ENCODE assay signal across 10 cellular contexts in the genomic region with DNA sequence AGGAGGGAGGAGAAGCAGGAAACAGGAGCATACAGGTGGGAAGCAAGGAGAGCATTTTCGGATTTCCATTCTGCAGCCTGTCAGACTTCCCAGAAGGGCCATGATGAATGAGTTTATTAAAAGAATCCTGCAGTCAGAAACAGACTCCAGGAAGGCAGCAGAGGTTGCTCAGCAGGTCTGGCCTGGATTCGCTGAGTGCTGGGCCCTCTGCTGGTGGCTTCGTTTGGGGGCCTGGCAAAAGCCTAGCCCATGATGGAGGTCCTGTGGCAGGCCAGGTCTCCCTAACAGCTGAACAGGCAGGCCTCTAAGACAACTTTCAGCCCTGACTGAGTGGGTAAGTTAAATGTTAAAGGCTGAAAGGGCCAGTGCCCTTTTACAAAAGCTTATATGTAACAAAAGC.
DNase-seq lines count a peak whose midpoint lies in the region; ATAC-seq and TF ChIP-seq lines count a peak whose summit lies in the region.
"Had no signal": no experiment of that assay in that cellular context is flagged by ENCODE, and none has a peak within 500 bp of the region (broad histone marks: within the 10 kb centered on the region; RNA-seq: fewer than 3 reads in every experiment).

No MANE protein-coding gene starts in this region.

- ATAC-seq in activated naive CD4-positive, alpha-beta T cell treated with anti-CD3 and anti-CD28 coated beads, Interleukin-2, amount 50 U/mL, for 72 hours: no peak

- no peak overlapping the region for H2AFZ ChIP-seq in parathyroid adenoma

- POLR2A ChIA-PET in GM10248 (lab: Yijun Ruan, JAX): no interaction called here
- POLR2A ChIA-PET in CD8-positive, alpha-beta memory T cell (lab: Charles Lee): no interaction called here

- CTCF ChIA-PET in GM10248 (lab: Yijun Ruan, JAX): interaction anchor here (1.3 kb wide), 1 partner anchor 23 kb away, joined by 3 read pairs; no protein-coding TSS in a partner anchor
- CTCF ChIA-PET in CD8-positive, alpha-beta memory T cell (lab: Charles Lee): no interaction called here

- no peaks in the 10 kb centered on the region for H3K36me3 ChIP-seq in parathyroid adenoma (ENCODE audit: control insufficient read depth, insufficient read depth, low read length)
- H3K36me3 ChIP-seq in CD8-positive, alpha-beta memory T cell (ENCODE audit: insufficient read depth, low read length): no peaks in the 10 kb centered on the region

- no peak for DNase-seq in GM10248 (ENCODE audit: extremely low spot score)
- peak; percentile 4 for DNase-seq in M059J (ENCODE audit: low read depth)
- peak; percentile 73 for DNase-seq in endothelial cell (ENCODE audit: low spot score)
- no peak for DNase-seq in superior temporal gyrus (ENCODE audit: extremely low spot score)
- no peak for DNase-seq in NCI-H1436 treated with DMSO at 0.1 percent for 48 hours (lab: John Stamatoyannopoulos, UW)
- DNase-seq in CD8-positive, alpha-beta memory T cell: no peak
- DNase-seq in activated naive CD4-positive, alpha-beta T cell treated with anti-CD3 and anti-CD28 coated beads, Interleukin-2, amount 50 U/mL, for 72 hours (ENCODE audit: low spot score in 2 of 2): no peak
- DNase-seq: aorta had no signal

- no peaks in the 10 kb centered on the region for H3K9me3 ChIP-seq in parathyroid adenoma (ENCODE audit: control insufficient read depth, low read length)
- H3K9me3 ChIP-seq in CD8-positive, alpha-beta memory T cell (ENCODE audit: low read length): no peaks in the 10 kb centered on the region

- no peak overlapping the region for H3K4me2 ChIP-seq in parathyroid adenoma (ENCODE audit: low read length)

- H3K36me3 Mint-ChIP-seq in endothelial cell (ENCODE audit: low read depth, unreplicated experiment): peaks cover 4% of the 10 kb centered on the region
- H3K36me3 Mint-ChIP-seq in CD8-positive, alpha-beta memory T cell: no peaks in the 10 kb centered on the region
- no peaks in the 10 kb centered on the region for H3K36me3 Mint-ChIP-seq in activated naive CD4-positive, alpha-beta T cell treated with anti-CD3 and anti-CD28 coated beads, Interleukin-2, amount 50 U/mL, for 72 hours

- peaks cover 4% of the 10 kb centered on the region for H3K4me1 Mint-ChIP-seq in endothelial cell (ENCODE audit: unreplicated experiment)
- no peaks in the 10 kb centered on the region for H3K4me1 Mint-ChIP-seq in CD8-positive, alpha-beta memory T cell

- H3K79me2 ChIP-seq in parathyroid adenoma: no peaks in the 10 kb centered on the region

- no peak overlapping the region for H3K27ac Mint-ChIP-seq in endothelial cell (ENCODE audit: unreplicated experiment)
- H3K27ac Mint-ChIP-seq in CD8-positive, alpha-beta memory T cell: no peak overlapping the region
- H3K27ac Mint-ChIP-seq in activated naive CD4-positive, alpha-beta T cell treated with anti-CD3 and anti-CD28 coated beads, Interleukin-2, amount 50 U/mL, for 72 hours: no peak overlapping the region
- H3K27ac Mint-ChIP-seq: T-helper 1 cell treated with Interleukin-12 subunit alpha and Interleukin-12 subunit beta and Interleukin-4 antibody, amounts not matched to agents 30 μg/mL and 1 μg/mL, for 36 hours had no signal

- H3K4me1 ChIP-seq in parathyroid adenoma: no peaks in the 10 kb centered on the region
- no peaks in the 10 kb centered on the region for H3K4me1 ChIP-seq in CD8-positive, alpha-beta memory T cell (ENCODE audit: insufficient read depth, low read length)

- no peak overlapping the region for H3K4me3 ChIP-seq in parathyroid adenoma (ENCODE audit: low read depth, low read length)
- H3K4me3 ChIP-seq in CD8-positive, alpha-beta memory T cell (ENCODE audit: low read length): no peak overlapping the region

- TF ChIP-seq CTCF in GM10248 (IDR thresholded peaks at IDR 0.05; ENCODE audit: control extremely low read depth, extremely low read depth, low read depth, missing control alignments) (peak; percentile 14), endothelial cell (IDR thresholded peaks at IDR 0.05; ENCODE audit: unreplicated experiment) (peak; percentile 21), parathyroid adenoma (IDR thresholded peaks at IDR 0.05) (peak; percentile 5)

- H3K27me3 ChIP-seq in parathyroid adenoma (ENCODE audit: control insufficient read depth, insufficient read depth, low read length): no peaks in the 10 kb centered on the region
- no peaks in the 10 kb centered on the region for H3K27me3 ChIP-seq in CD8-positive, alpha-beta memory T cell (ENCODE audit: insufficient read depth, low read length, poor library complexity, severe bottlenecking)

- H3K9me3 Mint-ChIP-seq in endothelial cell (ENCODE audit: unreplicated experiment): no peaks in the 10 kb centered on the region
- no peaks in the 10 kb centered on the region for H3K9me3 Mint-ChIP-seq in CD8-positive, alpha-beta memory T cell
- H3K9me3 Mint-ChIP-seq in activated naive CD4-positive, alpha-beta T cell treated with anti-CD3 and anti-CD28 coated beads, Interleukin-2, amount 50 U/mL, for 72 hours: no peaks in the 10 kb centered on the region
- H3K9me3 Mint-ChIP-seq: T-helper 1 cell treated with Interleukin-12 subunit alpha and Interleukin-12 subunit beta and Interleukin-4 antibody, amounts not matched to agents 30 μg/mL and 1 μg/mL, for 36 hours had no signal

- no peak overlapping the region for H3K9ac ChIP-seq in parathyroid adenoma

- no peak overlapping the region for H3K27ac ChIP-seq in parathyroid adenoma
- no peak overlapping the region for H3K27ac ChIP-seq in CD8-positive, alpha-beta memory T cell (ENCODE audit: low read depth, low read length)

- peaks cover 5% of the 10 kb centered on the region for H3K27me3 Mint-ChIP-seq in endothelial cell (ENCODE audit: unreplicated experiment)
- peaks cover 3 to 6% of the 10 kb centered on the region in 2 donors for H3K27me3 Mint-ChIP-seq in CD8-positive, alpha-beta memory T cell

- H3K4me3 Mint-ChIP-seq in endothelial cell (ENCODE audit: unreplicated experiment): no peak overlapping the region
- no peak overlapping the region for H3K4me3 Mint-ChIP-seq in CD8-positive, alpha-beta memory T cell
- H3K4me3 Mint-ChIP-seq: T-helper 1 cell treated with Interleukin-12 subunit alpha and Interleukin-12 subunit beta and Interleukin-4 antibody, amounts not matched to agents 30 μg/mL and 1 μg/mL, for 36 hours had no signal

Comparison
In these comparisons a context has a peak if more than half of its experiments do, and no peak if none do; other contexts are left out.
1. DNase-seq: peak in M059J (single experiment) and endothelial cell (single experiment); none in GM10248 (single experiment), superior temporal gyrus (single experiment), NCI-H1436 treated with DMSO at 0.1 percent for 48 hours (single experiment), CD8-positive, alpha-beta memory T cell (0 of 5) and activated naive CD4-positive, alpha-beta T cell treated with anti-CD3 and anti-CD28 coated beads, Interleukin-2, amount 50 U/mL, for 72 hours (0 of 2).
2. Peak in every context shown above with its lines, with median percentiles within 50 percentile points of each other: CTCF ChIP-seq.